ENCODE assay signal across 1 cellular context in genomic region chr5:80600943-80601693, GRCh38.
TF ChIP-seq lines count a peak whose summit lies in the region.

No MANE protein-coding gene starts in this region.

TF ChIP-seq in H1, 55 proteins besides CTCF, POLR2A, EP300 and RAD21:
- TF ChIP-seq RFX5 (IDR thresholded peaks at IDR 0.05; ENCODE audit: borderline replicate concordance, low read depth, low read length), result no peak
